Comparison of ENCODE assay signal across 17 cellular contexts in the genomic region with DNA sequence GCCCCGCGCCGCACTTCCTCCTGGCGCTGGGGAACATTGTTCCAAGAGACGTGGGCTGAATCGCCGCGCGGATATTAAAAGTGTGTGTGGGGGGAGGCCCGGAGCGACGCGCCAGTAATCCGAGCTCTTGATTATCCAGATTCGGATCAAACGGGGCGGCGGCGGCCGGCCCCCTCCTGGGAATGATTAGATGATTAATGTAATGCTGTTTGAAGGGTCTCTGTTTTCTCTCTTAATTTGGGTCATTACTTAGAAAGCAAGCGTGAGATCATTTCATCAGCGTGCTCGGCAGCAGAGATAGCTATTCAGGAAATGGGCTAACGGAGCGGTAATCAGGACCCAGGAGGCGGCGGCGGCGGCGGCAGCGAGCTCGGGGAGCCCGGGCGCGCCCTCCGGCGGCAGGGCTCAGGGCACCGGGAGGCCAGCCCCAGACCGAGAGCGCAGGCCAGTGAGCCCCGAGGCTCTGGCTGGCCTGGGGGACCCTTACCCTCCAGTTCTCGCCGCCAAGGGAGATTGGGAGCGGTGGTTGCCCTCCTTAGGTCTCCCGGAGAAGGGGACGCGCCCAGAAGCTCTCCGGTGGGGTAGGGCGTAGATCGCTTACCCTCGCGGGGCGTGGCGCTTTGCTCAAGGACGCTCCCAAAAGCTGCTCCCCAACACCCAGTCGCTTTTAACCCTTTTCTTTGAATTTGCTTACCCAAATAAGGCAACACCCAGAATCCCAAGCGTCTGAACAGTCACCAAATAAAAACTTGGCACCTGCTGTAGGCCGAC. TPM values are rescaled to one million over a fixed set of nuclear protein-coding genes. Genes with fewer than 3 reads are reported as not detected.
DNase-seq lines count a peak whose midpoint lies in the region; ATAC-seq, FAIRE-seq and TF ChIP-seq lines count a peak whose summit lies in the region.
"Had no signal": no experiment of that assay in that cellular context is flagged by ENCODE, and none has a peak within 500 bp of the region (broad histone marks: within the 10 kb centered on the region; RNA-seq: fewer than 3 reads in every experiment).

No MANE protein-coding gene starts in this region.

- POLR2A ChIA-PET in A549 (lab: Yijun Ruan, JAX), result no interaction called here
- POLR2A ChIA-PET in HEK293T (lab: Yijun Ruan, JAX), result interaction anchor here (0.7 kb wide), 1 partner anchor 50 kb away, joined by 3 read pairs; no protein-coding TSS in a partner anchor
- POLR2A ChIA-PET in H1 (lab: Charles Lee; ENCODE audit: partially characterized antibody), result interaction anchor here (0.6 to 4.6 kb wide), 4 partner anchors 10 to 110 kb away, joined by 3 to 26 read pairs (median 3); no protein-coding TSS in a partner anchor

- no peak overlapping the region; the same call in 1 of the 2 replicates for H2BK15ac ChIP-seq in H1 (ENCODE audit: low read length)

- intact Hi-C loops in mucosa of descending colon (cut with DNase I, micrococcal nuclease), result no loop called here

- no peak overlapping the region for H3K9ac ChIP-seq in H1 (replicated peaks in 1 of 4; ENCODE audit: extremely low read depth in 1 of 4, low read depth in 3 of 4, low read length in 3 of 4)
- H3K9ac ChIP-seq: BLaER1 treated with 17β-estradiol and CSF1 and Interleukin-3, amounts not matched to agents 10 nM and 100 nM had no signal

- H4K8ac ChIP-seq in H1 (ENCODE audit: extremely low read depth, insufficient read depth, low read length), result no peak overlapping the region

- no peak overlapping the region for H3K18ac ChIP-seq in H1 (ENCODE audit: extremely low read depth, low read length)

- no peak overlapping the region for H2BK5ac ChIP-seq in H1 (ENCODE audit: low read depth, low read length)

- H4K91ac ChIP-seq in H1 (replicated peaks; ENCODE audit: insufficient read length, low read length), result no peak overlapping the region

- H3K36me3 ChIP-seq in H1 (ENCODE audit: control insufficient read depth in 2 of 4, insufficient read depth in 4 of 4, low read length in 3 of 4), result no peaks in the 10 kb centered on the region
- no peaks in the 10 kb centered on the region for H3K36me3 ChIP-seq in mucosa of descending colon (ENCODE audit: low read depth)
- H3K36me3 ChIP-seq: SJSA1 had no signal

- H2BK20ac ChIP-seq in H1 (ENCODE audit: low read length), result no peak overlapping the region

- no peaks in the 10 kb centered on the region for H3K9me3 ChIP-seq in A549
- H3K9me3 ChIP-seq in H1 (ENCODE audit: insufficient read depth in 2 of 2, low read depth in 1 of 2, low read length in 1 of 2), result no peaks in the 10 kb centered on the region; a peak in 1 of 4 replicates
- H3K9me3 ChIP-seq in mucosa of descending colon, result no peaks in the 10 kb centered on the region
- H3K9me3 ChIP-seq: SJSA1 had no signal

- H3K23me2 ChIP-seq in H1 (ENCODE audit: low read depth, low read length), result peaks cover 4% of the 10 kb centered on the region; the same call in 1 of the 2 replicates

- H3K27ac ChIP-seq in A549, result no peak overlapping the region
- H3K27ac ChIP-seq in H1 (ENCODE audit: low read depth, low read length), result no peak overlapping the region
- H3K27ac ChIP-seq: BLaER1 treated with 17β-estradiol and CSF1 and Interleukin-3, amounts not matched to agents 10 nM and 100 nM; SJSA1 had no signal

- TF ChIP-seq POLR2A in A549 (IDR thresholded peaks at IDR 0.05; ENCODE audit: low read length) (no peak), H1 (IDR thresholded peaks at IDR 0.05; ENCODE audit: control extremely low read depth in 1 of 2, low read depth in 2 of 2, low read length in 2 of 2) (no peak)

- H3K23ac ChIP-seq in H1 (ENCODE audit: insufficient read length), result no peak overlapping the region

- peaks cover 2 to 12% of the 10 kb centered on the region in 2 experiments for H4K20me1 ChIP-seq in H1 (replicated peaks in 1 of 2; ENCODE audit: control insufficient read depth in 1 of 2, insufficient read depth in 2 of 2, low read length in 2 of 2)
- H4K20me1 ChIP-seq: BLaER1 treated with 17β-estradiol and CSF1 and Interleukin-3, amounts not matched to agents 10 nM and 100 nM had no signal

- H2BK120ac ChIP-seq in H1 (replicated peaks; ENCODE audit: low read depth, low read length), result no peak overlapping the region

- H3K4ac ChIP-seq in H1 (replicated peaks; ENCODE audit: insufficient read length, low read depth, low read length), result no peak overlapping the region

- FAIRE-seq in A549 (lab: Jason Lieb, UNC), result no peak
- FAIRE-seq in H1 (lab: Jason Lieb, UNC), result no peak

- no peak overlapping the region for H3K56ac ChIP-seq in H1 (replicated peaks; ENCODE audit: insufficient read length, low read depth, low read length)

- no peak overlapping the region for H2AK5ac ChIP-seq in H1 (ENCODE audit: low read depth, low read length)

- 27% methylated on average over 31 of the region's 58 CpGs for WGBS in A549 (ENCODE audit: missing lambda C conversion rate)
- WGBS in H1 (ENCODE audit: extremely low coverage in 1 of 2, insufficient coverage in 1 of 2, insufficient read length in 1 of 2, insufficient replicate concordance in 2 of 2, low coverage in 1 of 2, low lambda C conversion rate in 2 of 2, missing lambda C conversion rate in 1 of 2), 2 experiments, result 2% methylated on average over 52 of the region's 58 CpGs; no CpG with 5 or more reads in 1 of the 2 experiments

- DNase-seq in A549 (ENCODE audit: low read depth in 1 of 2, low spot score in 1 of 2), result no peak
- peak; percentile 58 for DNase-seq in HEK293T (ENCODE audit: extremely low spot score)
- DNase-seq in H1 (ENCODE audit: low read depth in 1 of 2, low spot score in 2 of 2), result peak in 1 of 2 experiments; percentile 83
- DNase-seq in mucosa of descending colon, result peak in 1 of 3 donors; percentile 5
- DNase-seq in COLO829 (ENCODE audit: low spot score), result no peak
- no peak for DNase-seq in NCI-H774 (lab: John Stamatoyannopoulos, UW)
- DNase-seq in DMS153 (lab: John Stamatoyannopoulos, UW), result no peak
- no peak for DNase-seq in NCI-H1930 (lab: John Stamatoyannopoulos, UW)
- DNase-seq: HCEC 1CT; hypothalamus; naive thymus-derived CD4-positive, alpha-beta T cell; NCI-H446; stimulated activated CD4-positive, alpha-beta T cell treated with anti-CD3 and anti-CD28 coated beads, Interleukin-4, amount 100 ng/mL, for 1 hour; substantia nigra had no signal

- no peak overlapping the region for H4K5ac ChIP-seq in H1 (ENCODE audit: insufficient read length, low read depth, low read length)

- CTCF ChIA-PET in A549 (lab: Yijun Ruan, JAX) (interaction anchor here (0.6 kb wide), 1 partner anchor 17 kb away, joined by 3 read pairs; no protein-coding TSS in a partner anchor), HEK293T (lab: Yijun Ruan, JAX) (interaction anchor here (0.6 to 1.2 kb wide), 2 partner anchors 18 to 26 kb away, joined by 3 to 5 read pairs; no protein-coding TSS in a partner anchor), H1 (lab: Charles Lee; ENCODE audit: partially characterized antibody) (interaction anchor here (0.6 to 3.3 kb wide), 15 partner anchors 8 to 879 kb away, joined by 3 to 20 read pairs (median 3); no protein-coding TSS in a partner anchor)

- no peak overlapping the region for H3K14ac ChIP-seq in H1 (ENCODE audit: insufficient read length)

- TF ChIP-seq CTCF in A549 (IDR thresholded peaks at IDR 0.05) (no peak), H1 (IDR thresholded peaks at IDR 0.05; ENCODE audit: control extremely low read depth in 1 of 3, insufficient read depth in 1 of 3, low read depth in 1 of 3, low read length in 3 of 3) (peak in 2 of 3 experiments; percentile 58 to 61; a peak in 3 of 4 replicates), mucosa of descending colon (IDR thresholded peaks at IDR 0.05) (no peak)

- no peak overlapping the region for H3K4me3 ChIP-seq in A549
- H3K4me3 ChIP-seq in H1 (ENCODE audit: extremely low read depth in 1 of 4, insufficient read depth in 2 of 4, low read depth in 3 of 4, low read length in 4 of 4), result peak overlapping the region; percentile 46 to 60 (median 52)
- no peak overlapping the region for H3K4me3 ChIP-seq in mucosa of descending colon
- H3K4me3 ChIP-seq: BLaER1 treated with 17β-estradiol and CSF1 and Interleukin-3, amounts not matched to agents 10 nM and 100 nM; SJSA1 had no signal

- H3K27me3 ChIP-seq in H1 (replicated peaks in 1 of 4; ENCODE audit: control insufficient read depth in 3 of 4, extremely low read depth in 1 of 4, insufficient read depth in 3 of 4, low read length in 3 of 4), result peaks cover 83 to 100% (median 97%) of the 10 kb centered on the region in 4 experiments

- no peak overlapping the region for H2AFZ ChIP-seq in H1 (ENCODE audit: low read length)

- no peaks in the 10 kb centered on the region for H3K79me1 ChIP-seq in H1 (ENCODE audit: low read depth, low read length)

- H3K79me2 ChIP-seq in H1 (ENCODE audit: control insufficient read depth in 1 of 2, insufficient read depth in 2 of 2, low read length in 2 of 2), result no peaks in the 10 kb centered on the region

- H3K4me1 ChIP-seq in A549, result 0 out of 3 replicates have a peak, but pooled peaks cover 3% of the 10 kb centered on the region
- H3K4me1 ChIP-seq in H1 (replicated peaks in 1 of 4; ENCODE audit: control insufficient read depth in 3 of 4, insufficient read depth in 4 of 4, low read length in 3 of 4), result peaks cover 18 to 60% (median 40%) of the 10 kb centered on the region in 4 experiments
- H3K4me1 ChIP-seq in mucosa of descending colon (ENCODE audit: low read depth), result no peaks in the 10 kb centered on the region
- H3K4me1 ChIP-seq: BLaER1 treated with 17β-estradiol and CSF1 and Interleukin-3, amounts not matched to agents 10 nM and 100 nM; SJSA1 had no signal

- H3K4me2 ChIP-seq in A549 (peak overlapping the region; percentile 66), H1 (ENCODE audit: insufficient read depth in 1 of 2, low read depth in 2 of 2, low read length in 2 of 2) (peak overlapping the region; percentile 73 to 90)
- H3K4me2 ChIP-seq: BLaER1 treated with 17β-estradiol and CSF1 and Interleukin-3, amounts not matched to agents 10 nM and 100 nM had no signal

- TF ChIP-seq EP300 in A549 (IDR thresholded peaks at IDR 0.05) (no peak), H1 (IDR thresholded peaks at IDR 0.05; ENCODE audit: borderline replicate concordance in 1 of 2, low read depth in 2 of 2, low read length in 2 of 2) (peak in 1 of 2 experiments; percentile 81; a peak in 1 of 3 replicates)

- TF ChIP-seq RAD21 in A549 (conservative IDR thresholded peaks at IDR 0.05 in 1 of 2, IDR thresholded peaks at IDR 0.05 in 1 of 2) (no peak), H1 (IDR thresholded peaks at IDR 0.05 in 1 of 2, conservative IDR thresholded peaks at IDR 0.05 in 1 of 2; ENCODE audit: low read depth in 2 of 2, low read length in 2 of 2) (peak; percentile 37 to 49; a peak in 3 of 4 replicates)

- H2BK12ac ChIP-seq in H1 (ENCODE audit: low read depth, low read length), result no peak overlapping the region; the same call in 1 of the 2 replicates

- ATAC-seq in A549, result peak; percentile 84; a peak in 5 of 6 replicates
- ATAC-seq in mucosa of descending colon, result peak; percentile 23
- ATAC-seq: naive thymus-derived CD4-positive, alpha-beta T cell had no signal

RNA-seq across cellular contexts. Expression of a gene that starts 4.5 kb away (rescaled TPM):
- polyA plus RNA-seq in A549 (2011; rRNA removed) (not detected in 2 replicates), A549 (2017; fragmentation: RNase III; extraction: RNeasy Plus Mini Kit Qiagen cat#74134 plus additional on column Dnase treatment) (not detected in 3 replicates), H1 (2011; rRNA removed) (0.06 and 0.11 TPM in 2 replicates)
- not detected in 2 replicates for polyA plus RNA-seq in A549 (2012; cell fraction: cytosol; rRNA removed)
- polyA plus RNA-seq in A549 (2012; cell fraction: nucleus; rRNA removed), result not detected in 2 replicates
- not detected in 2 replicates for polyA minus RNA-seq in A549 (2011; rRNA and poly(A)+ RNA removed)
- not detected in 2 replicates for total RNA-seq in H1 (2021; fragmentation: NEBNext Ultra II Directional; extraction: Animal tissue kit (Norgen Biotek cat#: 25700))
- 0.17 TPM for polyA plus RNA-seq in H1 (2011; cell fraction: cytosol; rRNA removed)
- 0.23 TPM for polyA plus RNA-seq in H1 (2011; cell fraction: nucleus; rRNA removed)
- polyA plus RNA-seq in H1 (2012, experiment 1 of 2), result 0.13 TPM in 1 of 4 replicates, not detected in the others
- 0.08 TPM for polyA plus RNA-seq in H1 (2012, experiment 2 of 2)
- polyA plus RNA-seq in H1 (2013, experiment 1 of 2), result not detected
- polyA plus RNA-seq in H1 (2013, experiment 2 of 2), result not detected
- polyA minus RNA-seq in H1 (2011; rRNA and poly(A)+ RNA removed), result not detected in 2 replicates
- polyA minus RNA-seq in H1 (2011; cell fraction: cytosol; rRNA and poly(A)+ RNA removed), result not detected
- polyA minus RNA-seq in H1 (2011; cell fraction: nucleus; rRNA and poly(A)+ RNA removed), result not detected
- not detected for total RNA-seq in mucosa of descending colon
- total RNA-seq: LHCN-M2; naive thymus-derived CD4-positive, alpha-beta T cell; SJSA1 had no signal
- polyA plus RNA-seq: naive thymus-derived CD4-positive, alpha-beta T cell had no signal

Comparison
In these comparisons a context has a peak if more than half of its experiments do, and no peak if none do; other contexts are left out.
1. H3K4me3 ChIP-seq: peak in H1 (4 of 4); none in A549 (single experiment) and mucosa of descending colon (single experiment).
2. CTCF ChIP-seq: peak in H1 (2 of 3); none in A549 (single experiment) and mucosa of descending colon (single experiment).